Comparison of ENCODE assay signal across 21 cellular contexts in genomic region chr3:31234143-31234542, GRCh38.
DNase-seq lines count a peak whose midpoint lies in the region; ATAC-seq and TF ChIP-seq lines count a peak whose summit lies in the region.
"Had no signal": no experiment of that assay in that cellular context is flagged by ENCODE, and none has a peak within 500 bp of the region (broad histone marks: within the 10 kb centered on the region; RNA-seq: fewer than 3 reads in every experiment).

No MANE protein-coding gene starts in this region.

- H3K79me2 ChIP-seq in Loucy (ENCODE audit: insufficient read depth, low read length), result peaks cover 51% of the 10 kb centered on the region

- H3K27ac Mint-ChIP-seq in natural killer cell treated with Interleukin-12 subunit alpha and Interleukin-12 subunit beta and Interleukin-15 and Interleukin-18, amount 100 ng/mL, for 72 hours, result no peak overlapping the region
- H3K27ac Mint-ChIP-seq: activated CD8-positive, alpha-beta T cell treated with anti-CD3 and anti-CD28 coated beads for 36 hours; activated T-cell treated with anti-CD3 and anti-CD28 coated beads, Interleukin-2, amount 50 U/mL, for 24 hours had no signal

- peak overlapping the region; percentile 1 for H3K4me2 ChIP-seq in Loucy (ENCODE audit: low read depth, low read length, poor library complexity, severe bottlenecking)
- H3K4me2 ChIP-seq: smooth muscle cell had no signal

- TF ChIP-seq CTCF in Loucy (conservative IDR thresholded peaks at IDR 0.05; ENCODE audit: low read length), result no peak

- H4K20me1 ChIP-seq in Loucy (ENCODE audit: insufficient read depth, low read length, poor library complexity, severe bottlenecking), result no peaks in the 10 kb centered on the region

- H3K9me3 Mint-ChIP-seq in natural killer cell treated with Interleukin-12 subunit alpha and Interleukin-12 subunit beta and Interleukin-15 and Interleukin-18, amount 100 ng/mL, for 72 hours, result no peaks in the 10 kb centered on the region
- H3K9me3 Mint-ChIP-seq: activated T-cell treated with anti-CD3 and anti-CD28 coated beads, Interleukin-2, amount 50 U/mL, for 24 hours; nephron had no signal

- no peak overlapping the region for H3K4me3 ChIP-seq in Loucy (ENCODE audit: low read length, poor library complexity, severe bottlenecking)
- H3K4me3 ChIP-seq: gastroesophageal sphincter, smooth muscle cell had no signal

- H3K9ac ChIP-seq in Loucy (ENCODE audit: low read depth, low read length, poor library complexity, severe bottlenecking), result peak overlapping the region; percentile 44

- H3K9me3 ChIP-seq in Loucy (ENCODE audit: insufficient read depth, low read depth, low read length), result no peaks in the 10 kb centered on the region
- H3K9me3 ChIP-seq: Caco-2, gastroesophageal sphincter had no signal

- no peaks in the 10 kb centered on the region for H3K27me3 ChIP-seq in Loucy (ENCODE audit: insufficient read depth, low read length, poor library complexity, severe bottlenecking)
- H3K27me3 ChIP-seq: gastroesophageal sphincter had no signal

- H3F3A ChIP-seq in Loucy (ENCODE audit: low read depth), result peaks cover 9% of the 10 kb centered on the region

- H3K9me2 ChIP-seq in Loucy (replicated peaks; ENCODE audit: low read depth, low read length), result no peaks in the 10 kb centered on the region

- H3K4me1 Mint-ChIP-seq in natural killer cell treated with Interleukin-12 subunit alpha and Interleukin-12 subunit beta and Interleukin-15 and Interleukin-18, amount 100 ng/mL, for 72 hours (ENCODE audit: low read depth in 2 of 2), result peaks cover 47 to 55% of the 10 kb centered on the region in 2 donors

- H3K36me3 ChIP-seq in Loucy (ENCODE audit: insufficient read depth, low read length), result no peaks in the 10 kb centered on the region
- H3K36me3 ChIP-seq: gastroesophageal sphincter had no signal

- DNase-seq in GDM1 (lab: John Stamatoyannopoulos, UW), result peak; percentile 34
- peak; percentile 98 for DNase-seq in SKM-1 treated with dmso at 0.1 percent for 144 hours (lab: John Stamatoyannopoulos, UW; ENCODE audit: unreplicated experiment)
- no peak for DNase-seq in natural killer cell treated with Interleukin-12 subunit alpha and Interleukin-12 subunit beta and Interleukin-15 and Interleukin-18, amount 100 ng/mL, for 72 hours (ENCODE audit: low spot score)
- DNase-seq in stimulated activated CD4-positive, alpha-beta T cell treated with anti-CD3 and anti-CD28 coated beads, Interleukin-15, amount 100 ng/mL, for 24 hours, result no peak
- no peak for DNase-seq in activated gamma-delta T cell treated with Interleukin-2 at 50 U/mL for 16 hours
- no peak for DNase-seq in putamen (ENCODE audit: low spot score)
- DNase-seq: activated CD4-positive, CD25-positive, alpha-beta regulatory T cell; activated CD8-positive, alpha-beta T cell treated with anti-CD3 and anti-CD28 coated beads for 36 hours; activated naive CD4-positive, alpha-beta T cell treated with anti-CD3 and anti-CD28 coated beads, Interleukin-2, amount 50 U/mL, for 16 hours; activated T-cell treated with anti-CD3 and anti-CD28 coated beads, Interleukin-2, amount 50 U/mL, for 24 hours; Caco-2; erythroblast; kidney glomerular epithelial cell; NCI-H1417 treated with DMSO at 0.1 percent for 48 hours; NCI-H524; stimulated activated CD4-positive, alpha-beta T cell treated with anti-CD3 and anti-CD28 coated beads, Interleukin-4, amount 100 ng/mL, for 24 hours; T-helper 2 cell had no signal

- no peaks in the 10 kb centered on the region for H3K36me3 Mint-ChIP-seq in natural killer cell treated with Interleukin-12 subunit alpha and Interleukin-12 subunit beta and Interleukin-15 and Interleukin-18, amount 100 ng/mL, for 72 hours

- H3K27me3 Mint-ChIP-seq in natural killer cell treated with Interleukin-12 subunit alpha and Interleukin-12 subunit beta and Interleukin-15 and Interleukin-18, amount 100 ng/mL, for 72 hours, result peaks cover 5% of the 10 kb centered on the region in 2 donors
- H3K27me3 Mint-ChIP-seq: activated CD8-positive, alpha-beta T cell treated with anti-CD3 and anti-CD28 coated beads for 36 hours; activated T-cell treated with anti-CD3 and anti-CD28 coated beads, Interleukin-2, amount 50 U/mL, for 24 hours had no signal

- peak; percentile 11 to 26 for ATAC-seq in natural killer cell treated with Interleukin-12 subunit alpha and Interleukin-12 subunit beta and Interleukin-15 and Interleukin-18, amount 100 ng/mL, for 72 hours
- ATAC-seq: activated CD8-positive, alpha-beta T cell treated with anti-CD3 and anti-CD28 coated beads for 36 hours; gastroesophageal sphincter had no signal

- no peak overlapping the region for H2AFZ ChIP-seq in Loucy (ENCODE audit: low read length)

- no peak overlapping the region for H3K4me3 Mint-ChIP-seq in natural killer cell treated with Interleukin-12 subunit alpha and Interleukin-12 subunit beta and Interleukin-15 and Interleukin-18, amount 100 ng/mL, for 72 hours
- H3K4me3 Mint-ChIP-seq: activated CD8-positive, alpha-beta T cell treated with anti-CD3 and anti-CD28 coated beads for 36 hours; activated T-cell treated with anti-CD3 and anti-CD28 coated beads, Interleukin-2, amount 50 U/mL, for 24 hours; nephron had no signal

- H3K4me1 ChIP-seq in Loucy (ENCODE audit: insufficient read depth, low read length, poor library complexity, severe bottlenecking), result peaks cover 78% of the 10 kb centered on the region
- H3K4me1 ChIP-seq: Caco-2, gastroesophageal sphincter had no signal

Comparison
In these comparisons a context has a peak if more than half of its experiments do, and no peak if none do; other contexts are left out.
1. DNase-seq: peak in GDM1 (single experiment) and SKM-1 treated with dmso at 0.1 percent for 144 hours (single experiment); none in natural killer cell treated with Interleukin-12 subunit alpha and Interleukin-12 subunit beta and Interleukin-15 and Interleukin-18, amount 100 ng/mL, for 72 hours (single experiment), stimulated activated CD4-positive, alpha-beta T cell treated with anti-CD3 and anti-CD28 coated beads, Interleukin-15, amount 100 ng/mL, for 24 hours (single experiment), activated gamma-delta T cell treated with Interleukin-2 at 50 U/mL for 16 hours (single experiment) and putamen (single experiment).